Comparison of ENCODE assay signal across 2 cellular contexts in genomic region chr1:235100124-235100801, GRCh38.
TF ChIP-seq lines count a peak whose summit lies in the region.

No MANE protein-coding gene starts in this region.

TF ChIP-seq in H1, 55 proteins besides CTCF, POLR2A, EP300 and RAD21:
- TF ChIP-seq SRF (IDR thresholded peaks at IDR 0.05; ENCODE audit: low read depth, low read length), result 0 out of 2 replicates have a peak, but pooled peaks have one; percentile 18
- no peak for TF ChIP-seq EGR1 (IDR thresholded peaks at IDR 0.05; ENCODE audit: borderline replicate concordance, low read depth, low read length)
- peak; percentile 72 for TF ChIP-seq SAP30 (IDR thresholded peaks at IDR 0.05; ENCODE audit: insufficient read depth, insufficient replicate concordance, low read length)
- TF ChIP-seq BACH1 (IDR thresholded peaks at IDR 0.05; ENCODE audit: low read length), result no peak
- 0 out of 2 replicates have a peak, but pooled peaks have one; percentile 39 for TF ChIP-seq TCF12 (IDR thresholded peaks at IDR 0.05; ENCODE audit: low read depth, low read length)
- no peak for TF ChIP-seq TBP (IDR thresholded peaks at IDR 0.05; ENCODE audit: low read depth, low read length)
- no peak for TF ChIP-seq ATF2 (IDR thresholded peaks at IDR 0.05; ENCODE audit: low read length)
- TF ChIP-seq USF2 (IDR thresholded peaks at IDR 0.05; ENCODE audit: low read length), result 0 out of 2 replicates have a peak, but pooled peaks have one; percentile 28
- TF ChIP-seq SIN3A (conservative IDR thresholded peaks at IDR 0.05 in 1 of 2, IDR thresholded peaks at IDR 0.05 in 1 of 2; ENCODE audit: low read depth in 1 of 2, low read length in 2 of 2), result peak in 1 of 2 experiments; percentile 79; a peak in 1 of 4 replicates
- TF ChIP-seq SUZ12 (IDR thresholded peaks at IDR 0.05; ENCODE audit: low read length), result no peak

TF ChIP-seq in neural cell, 6 proteins besides CTCF, POLR2A, EP300 and RAD21:
- TF ChIP-seq POLR2AphosphoS5 (IDR thresholded peaks at IDR 0.05), result no peak
- peak; percentile 21 for TF ChIP-seq REST (IDR thresholded peaks at IDR 0.05; ENCODE audit: borderline replicate concordance)
